Comparison of ENCODE assay signal across 8 cellular contexts in the genomic region with DNA sequence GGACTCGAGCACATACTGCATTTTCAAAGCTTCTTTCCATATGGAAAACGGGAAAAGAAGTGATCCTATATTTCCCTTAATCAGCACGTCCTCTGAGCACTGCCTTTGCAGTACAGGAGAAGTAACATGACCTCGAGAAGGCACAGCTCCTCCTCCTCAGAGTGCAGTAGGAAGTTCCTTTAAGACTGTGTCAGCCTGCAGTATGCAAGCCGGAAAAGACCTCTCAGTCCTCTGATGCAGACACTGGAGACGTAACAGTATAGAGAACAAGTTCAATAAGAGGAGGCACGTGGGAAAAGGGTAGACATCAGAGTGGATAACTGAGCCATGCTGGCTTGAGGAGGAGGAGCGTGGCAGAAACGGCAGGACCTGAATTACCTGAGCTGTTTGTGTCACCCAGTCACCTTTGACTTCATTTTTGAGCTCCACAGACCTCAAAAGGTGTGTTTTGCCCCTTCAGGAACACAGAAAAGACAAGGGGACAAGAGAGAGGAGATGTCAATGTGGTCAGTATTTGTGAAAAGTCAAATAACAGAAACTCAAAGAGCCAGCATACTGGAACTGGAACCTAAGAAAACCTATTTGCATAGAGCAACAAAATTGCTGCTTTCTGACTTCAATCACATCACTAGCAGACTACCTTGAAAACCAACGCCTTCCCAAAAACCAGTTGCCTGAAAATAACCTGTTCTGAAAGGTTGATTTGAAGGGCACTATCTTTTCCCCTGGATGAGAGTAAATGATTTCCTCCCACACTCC. TPM values are rescaled to one million over a fixed set of nuclear protein-coding genes. Genes with fewer than 3 reads are reported as not detected.
DNase-seq lines count a peak whose midpoint lies in the region; ATAC-seq and TF ChIP-seq lines count a peak whose summit lies in the region.

No MANE protein-coding gene starts in this region.

- H3K27me3 ChIP-seq in OCI-LY3 (ENCODE audit: low read depth, low read length) (no peaks in the 10 kb centered on the region), hepatocyte (no peaks in the 10 kb centered on the region)

- H3K4me3 ChIP-seq in OCI-LY3 (ENCODE audit: low read length) (no peak overlapping the region), hepatocyte (no peak overlapping the region)

- ATAC-seq in HG02943 (IDR thresholded peaks at IDR 0.05; ENCODE audit: low read depth, unreplicated experiment) = peak; percentile 62

- peaks cover 84% of the 10 kb centered on the region for H4K20me1 ChIP-seq in OCI-LY3 (ENCODE audit: insufficient read depth, low read length)
- H4K20me1 ChIP-seq in hepatocyte (ENCODE audit: insufficient read depth, poor library complexity, severe bottlenecking) = peaks cover 66% of the 10 kb centered on the region

- H3K36me3 ChIP-seq in OCI-LY3 (replicated peaks; ENCODE audit: low read depth, low read length) (no peaks in the 10 kb centered on the region), hepatocyte (replicated peaks; ENCODE audit: insufficient read depth, low read depth) (no peaks in the 10 kb centered on the region)

- H3K79me2 ChIP-seq in OCI-LY3 (ENCODE audit: low read length) (peaks cover 94% of the 10 kb centered on the region), hepatocyte (peaks cover 95% of the 10 kb centered on the region)

- H3K27ac ChIP-seq in OCI-LY3 (ENCODE audit: low read length) = peak overlapping the region; percentile 39
- H3K27ac ChIP-seq in hepatocyte = peak overlapping the region; percentile 70

- H3K4me2 ChIP-seq in OCI-LY3 (ENCODE audit: low read length) (peak overlapping the region; percentile 34), hepatocyte (peak overlapping the region; percentile 56)

- DNase-seq in stimulated activated CD4-positive, alpha-beta T cell treated with anti-CD3 and anti-CD28 coated beads, Interleukin-15, amount 100 ng/mL, for 24 hours = peak; percentile 36
- no peak for DNase-seq in stimulated activated CD4-positive, alpha-beta T cell treated with anti-CD3 and anti-CD28 coated beads, Interleukin-12 subunit alpha, Interleukin-12 subunit beta, amount 100 ng/mL, for 4 hours
- DNase-seq in amniotic epithelial cell (ENCODE audit: low read depth) = peak; percentile 77
- DNase-seq in hepatocyte (ENCODE audit: low spot score) = peak; percentile 57
- peak; percentile 39 for DNase-seq in stimulated activated CD4-positive, alpha-beta T cell treated with anti-CD3 and anti-CD28 coated beads, Interleukin-4, amount 100 ng/mL, for 24 hours
- no peak for DNase-seq in NCI-H510A treated with DMSO at 0.1 percent for 48 hours (lab: John Stamatoyannopoulos, UW)

- H3K4me1 ChIP-seq in OCI-LY3 (ENCODE audit: low read length) (peaks cover 33% of the 10 kb centered on the region), hepatocyte (ENCODE audit: insufficient read depth) (peaks cover 11% of the 10 kb centered on the region)

- TF ChIP-seq CTCF in OCI-LY3 (IDR thresholded peaks at IDR 0.05; ENCODE audit: low read depth, low read length) (no peak), hepatocyte (IDR thresholded peaks at IDR 0.05; ENCODE audit: poor library complexity) (no peak)

- WGBS in hepatocyte (ENCODE audit: low lambda C conversion rate, missing lambda C conversion rate) = 18% methylated on average over 10 of the region's 10 CpGs

- H3K9ac ChIP-seq in OCI-LY3 (ENCODE audit: low read length) = no peak overlapping the region

- no peak overlapping the region for H2AFZ ChIP-seq in OCI-LY3 (ENCODE audit: low read depth, low read length)
- H2AFZ ChIP-seq in hepatocyte = no peak overlapping the region

- H3K9me2 ChIP-seq in hepatocyte (replicated peaks; ENCODE audit: insufficient read depth) = no peaks in the 10 kb centered on the region

- no peaks in the 10 kb centered on the region for H3K9me3 ChIP-seq in OCI-LY3 (ENCODE audit: insufficient read depth, low read length)
- no peaks in the 10 kb centered on the region for H3K9me3 ChIP-seq in hepatocyte (ENCODE audit: low read depth)

RNA-seq across cellular contexts. Expression of a gene that starts 20.8 kb away (rescaled TPM):
- 41.1 and 50.5 TPM in 2 replicates for total RNA-seq in hepatocyte
- 17.7 and 19.1 TPM in 2 replicates for polyA plus RNA-seq in hepatocyte

Comparison
In these comparisons a context has a peak if more than half of its experiments do, and no peak if none do; other contexts are left out.
1. DNase-seq: peak in stimulated activated CD4-positive, alpha-beta T cell treated with anti-CD3 and anti-CD28 coated beads, Interleukin-15, amount 100 ng/mL, for 24 hours (single experiment), amniotic epithelial cell (single experiment), hepatocyte (single experiment) and stimulated activated CD4-positive, alpha-beta T cell treated with anti-CD3 and anti-CD28 coated beads, Interleukin-4, amount 100 ng/mL, for 24 hours (single experiment); none in stimulated activated CD4-positive, alpha-beta T cell treated with anti-CD3 and anti-CD28 coated beads, Interleukin-12 subunit alpha, Interleukin-12 subunit beta, amount 100 ng/mL, for 4 hours (single experiment) and NCI-H510A treated with DMSO at 0.1 percent for 48 hours (single experiment).